9 cellular contexts compared by ENCODE assay signal in the genomic region with DNA sequence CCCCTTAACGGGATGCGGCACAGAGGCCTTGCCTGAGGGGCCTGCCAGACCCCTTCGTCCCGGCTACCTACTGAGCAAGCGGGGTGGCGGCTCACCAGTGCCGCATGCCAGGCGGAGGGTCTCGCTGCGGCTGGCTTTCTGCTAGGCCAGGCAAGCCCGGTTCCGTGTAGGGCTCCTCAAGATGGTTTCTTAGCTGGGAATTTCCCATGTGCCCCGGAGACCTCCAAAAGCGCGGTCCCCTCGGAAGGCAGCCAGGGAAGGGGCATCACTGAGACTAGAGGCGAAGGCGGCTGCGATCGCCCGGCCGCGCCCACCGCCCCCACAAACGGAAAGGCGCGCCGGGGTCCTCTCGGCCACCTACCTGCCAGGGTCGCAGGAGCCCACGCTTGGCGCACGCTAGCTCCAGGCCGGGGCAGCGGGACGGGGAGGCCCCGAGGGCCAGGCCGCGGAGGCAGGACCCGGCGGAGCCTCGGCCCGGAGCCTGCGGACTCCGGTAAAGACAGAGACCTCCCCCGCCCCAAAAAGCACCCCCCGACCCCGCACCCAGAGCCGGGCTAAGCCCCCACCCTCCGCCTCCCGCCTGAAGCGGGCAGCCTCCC. TPM values are rescaled to one million over a fixed set of nuclear protein-coding genes. Genes with fewer than 3 reads are reported as not detected.
DNase-seq lines count a peak whose midpoint lies in the region; ATAC-seq, FAIRE-seq and TF ChIP-seq lines count a peak whose summit lies in the region.
"Had no signal": no experiment of that assay in that cellular context is flagged by ENCODE, and none has a peak within 500 bp of the region (broad histone marks: within the 10 kb centered on the region; RNA-seq: fewer than 3 reads in every experiment).

No MANE protein-coding gene starts in this region.

- peak overlapping the region; percentile 45 to 86 (median 82) for H3K4me3 ChIP-seq in endothelial cell of umbilical vein (replicated peaks in 1 of 3; ENCODE audit: insufficient read depth in 1 of 3, low read depth in 1 of 3, low read length in 3 of 3)

- H3K27me3 ChIP-seq in endothelial cell of umbilical vein (ENCODE audit: control insufficient read depth in 2 of 2, insufficient read depth in 2 of 2, low read length in 2 of 2), result no peaks in the 10 kb centered on the region

- intact Hi-C loops in endothelial cell of umbilical vein (cut with micrococcal nuclease), result loop anchor here (1.0 kb wide), 2 partner anchors 76 to 89 kb away; no protein-coding TSS in a partner anchor

- no peaks in the 10 kb centered on the region for H4K20me1 ChIP-seq in endothelial cell of umbilical vein (replicated peaks; ENCODE audit: control insufficient read depth, extremely low read depth, insufficient read depth, low read length)

- H3K4me2 ChIP-seq in endothelial cell of umbilical vein (ENCODE audit: insufficient read depth, low read length), result peak overlapping the region; percentile 55

- no peak for TF ChIP-seq POLR2A in endothelial cell of umbilical vein (IDR thresholded peaks at IDR 0.05; ENCODE audit: low read depth, low read length)

- DNase-seq in activated gamma-delta T cell treated with Interleukin-2 at 50 U/mL for 16 hours (peak; percentile 14), activated gamma-delta T cell (lab: John Stamatoyannopoulos, UW) (no peak), endothelial cell of umbilical vein (ENCODE audit: low read depth, low spot score) (peak; percentile 38), urothelium cell line (ENCODE audit: low spot score) (no peak), inferior parietal cortex (ENCODE audit: extremely low spot score) (no peak)
- DNase-seq in activated CD4-positive, alpha-beta T cell treated with anti-CD3 and anti-CD28 coated beads, Interleukin-2, amount 10 ng/mL, durations not matched to agents 7 days and 5 days, result no peak
- DNase-seq in natural killer cell treated with Interleukin-12 subunit alpha and Interleukin-12 subunit beta and Interleukin-15 and Interleukin-18, amount 100 ng/mL, for 72 hours (ENCODE audit: low spot score), result no peak

- peak overlapping the region; percentile 64 for H3K27ac ChIP-seq in endothelial cell of umbilical vein (ENCODE audit: insufficient read depth, low read depth, low read length)

- H3K9ac ChIP-seq in endothelial cell of umbilical vein (replicated peaks; ENCODE audit: extremely low read depth, insufficient read depth, low read length), result peak overlapping the region; percentile 67

- H3K9me3 Mint-ChIP-seq in activated CD4-positive, alpha-beta T cell treated with anti-CD3 and anti-CD28 coated beads, Interleukin-2, amount 10 ng/mL, durations not matched to agents 7 days and 5 days, result no peaks in the 10 kb centered on the region
- H3K9me3 Mint-ChIP-seq in natural killer cell treated with Interleukin-12 subunit alpha and Interleukin-12 subunit beta and Interleukin-15 and Interleukin-18, amount 100 ng/mL, for 72 hours, result no peaks in the 10 kb centered on the region

- H3K27ac Mint-ChIP-seq in activated CD4-positive, alpha-beta T cell treated with anti-CD3 and anti-CD28 coated beads, Interleukin-2, amount 10 ng/mL, durations not matched to agents 7 days and 5 days, result peak overlapping the region; percentile 36
- H3K27ac Mint-ChIP-seq in natural killer cell treated with Interleukin-12 subunit alpha and Interleukin-12 subunit beta and Interleukin-15 and Interleukin-18, amount 100 ng/mL, for 72 hours, result peak overlapping the region; percentile 33 to 53

- CTCF ChIA-PET in activated CD4-positive, alpha-beta T cell treated with anti-CD3 and anti-CD28 coated beads, Interleukin-2, amount 10 ng/mL, durations not matched to agents 7 days and 5 days (lab: Charles Lee), result interaction anchor here (0.6 kb wide), 1 partner anchor 43 kb away, joined by 4 read pairs; no protein-coding TSS in a partner anchor
- CTCF ChIA-PET in endothelial cell of umbilical vein (lab: Charles Lee), result interaction anchor here (0.7 to 2.6 kb wide), 11 partner anchors 12 to 128 kb away, joined by 3 to 12 read pairs (median 3); a partner anchor contains a TSS

- H3K27me3 Mint-ChIP-seq in activated CD4-positive, alpha-beta T cell treated with anti-CD3 and anti-CD28 coated beads, Interleukin-2, amount 10 ng/mL, durations not matched to agents 7 days and 5 days, result peaks cover 15% of the 10 kb centered on the region
- H3K27me3 Mint-ChIP-seq in natural killer cell treated with Interleukin-12 subunit alpha and Interleukin-12 subunit beta and Interleukin-15 and Interleukin-18, amount 100 ng/mL, for 72 hours, result peaks cover 3 to 13% of the 10 kb centered on the region in 2 donors

- TF ChIP-seq CTCF in endothelial cell of umbilical vein (IDR thresholded peaks at IDR 0.05; ENCODE audit: extremely low read depth in 1 of 2, insufficient read depth in 1 of 2, low read depth in 1 of 2, low read length in 2 of 2), result no peak

- H3K4me3 Mint-ChIP-seq in activated CD4-positive, alpha-beta T cell treated with anti-CD3 and anti-CD28 coated beads, Interleukin-2, amount 10 ng/mL, durations not matched to agents 7 days and 5 days, result peak overlapping the region; percentile 49
- H3K4me3 Mint-ChIP-seq in natural killer cell treated with Interleukin-12 subunit alpha and Interleukin-12 subunit beta and Interleukin-15 and Interleukin-18, amount 100 ng/mL, for 72 hours, result peak overlapping the region; percentile 70

- no peaks in the 10 kb centered on the region for H3K36me3 ChIP-seq in endothelial cell of umbilical vein (ENCODE audit: control insufficient read depth in 2 of 2, extremely low read depth in 1 of 2, insufficient read depth in 2 of 2, low read length in 2 of 2)

- peak overlapping the region; percentile 68 for H2AFZ ChIP-seq in endothelial cell of umbilical vein (ENCODE audit: low read depth, low read length)

- peaks cover 48% of the 10 kb centered on the region for H3K79me2 ChIP-seq in endothelial cell of umbilical vein (ENCODE audit: control insufficient read depth, insufficient read depth, low read length)

- H3K4me1 ChIP-seq in endothelial cell of umbilical vein (ENCODE audit: control insufficient read depth, extremely low read depth, insufficient read depth, low read length), result peaks cover 5% of the 10 kb centered on the region

- no peaks in the 10 kb centered on the region for H3K9me1 ChIP-seq in endothelial cell of umbilical vein (replicated peaks; ENCODE audit: control insufficient read depth, extremely low read depth, insufficient read depth, low read length)

- no peaks in the 10 kb centered on the region for H3K36me3 Mint-ChIP-seq in activated CD4-positive, alpha-beta T cell treated with anti-CD3 and anti-CD28 coated beads, Interleukin-2, amount 10 ng/mL, durations not matched to agents 7 days and 5 days (ENCODE audit: low read depth)
- H3K36me3 Mint-ChIP-seq in natural killer cell treated with Interleukin-12 subunit alpha and Interleukin-12 subunit beta and Interleukin-15 and Interleukin-18, amount 100 ng/mL, for 72 hours, result no peaks in the 10 kb centered on the region

- dilution Hi-C loops in endothelial cell of umbilical vein (cut with MboI; ENCODE audit: extremely low pct_ligation_motif_present, low sequenced_read_pairs), result no loop called here

- H3K4me1 Mint-ChIP-seq in activated CD4-positive, alpha-beta T cell treated with anti-CD3 and anti-CD28 coated beads, Interleukin-2, amount 10 ng/mL, durations not matched to agents 7 days and 5 days, result peaks cover 48% of the 10 kb centered on the region
- peaks cover 38 to 45% of the 10 kb centered on the region in 2 donors for H3K4me1 Mint-ChIP-seq in natural killer cell treated with Interleukin-12 subunit alpha and Interleukin-12 subunit beta and Interleukin-15 and Interleukin-18, amount 100 ng/mL, for 72 hours (ENCODE audit: low read depth in 2 of 2)

- no TSS peak for BruUV-seq in endothelial cell of umbilical vein (replicated peaks; lab: Mats Ljungman, UMichigan)

- H3K9me3 ChIP-seq in endothelial cell of umbilical vein (replicated peaks; ENCODE audit: control insufficient read depth, insufficient read depth, low read length), result no peaks in the 10 kb centered on the region

- POLR2A ChIA-PET in activated CD4-positive, alpha-beta T cell treated with anti-CD3 and anti-CD28 coated beads, Interleukin-2, amount 10 ng/mL, durations not matched to agents 7 days and 5 days (lab: Charles Lee), result no interaction called here
- POLR2A ChIA-PET in endothelial cell of umbilical vein (lab: Charles Lee), result no interaction called here

- no peak for ATAC-seq in natural killer cell treated with Interleukin-12 subunit alpha and Interleukin-12 subunit beta and Interleukin-15 and Interleukin-18, amount 100 ng/mL, for 72 hours
- ATAC-seq in GM21423 (IDR thresholded peaks at IDR 0.05; ENCODE audit: unreplicated experiment), result no peak

- FAIRE-seq in endothelial cell of umbilical vein (lab: Jason Lieb, UNC), result peak; percentile 18
- FAIRE-seq in urothelium cell line (lab: Jason Lieb, UNC), result no peak
- FAIRE-seq: colon had no signal

TF ChIP-seq in endothelial cell of umbilical vein, 7 proteins besides CTCF, POLR2A, EP300 and RAD21:
- TF ChIP-seq, protein P1, sequence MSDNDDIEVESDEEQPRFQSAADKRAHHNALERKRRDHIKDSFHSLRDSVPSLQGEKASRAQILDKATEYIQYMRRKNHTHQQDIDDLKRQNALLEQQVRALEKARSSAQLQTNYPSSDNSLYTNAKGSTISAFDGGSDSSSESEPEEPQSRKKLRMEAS (IDR thresholded peaks at IDR 0.05; ENCODE audit: insufficient read depth, insufficient read length), result no peak
- TF ChIP-seq GATA2 (IDR thresholded peaks at IDR 0.05; ENCODE audit: insufficient read depth, insufficient read length, low read depth, low read length) (no peak), JUN (IDR thresholded peaks at IDR 0.05; ENCODE audit: borderline replicate concordance, insufficient read depth, insufficient read length, low read depth) (no peak), POLR2AphosphoS5 (IDR thresholded peaks at IDR 0.05; ENCODE audit: insufficient read depth, low read depth, low read length) (no peak), MYC (IDR thresholded peaks at IDR 0.05; ENCODE audit: low read depth, low read length) (no peak), EZH2 (IDR thresholded peaks at IDR 0.05; ENCODE audit: borderline replicate concordance, low read depth, low read length, severe bottlenecking) (no peak)

RNA-seq across cellular contexts. Expression of a gene that starts 23.8 kb away (rescaled TPM):
- total RNA-seq in activated CD4-positive, alpha-beta T cell treated with anti-CD3 and anti-CD28 coated beads, Interleukin-2, amount 10 ng/mL, durations not matched to agents 7 days and 5 days, result 10 to 100 TPM; 19.1 to 21.4 TPM
- total RNA-seq in endothelial cell of umbilical vein, result 63.4 and 63.7 TPM in 2 replicates
- polyA plus RNA-seq in endothelial cell of umbilical vein, result 11.7 and 14.5 TPM in 2 replicates
- 12.0 and 13.6 TPM in 2 replicates for polyA plus RNA-seq in endothelial cell of umbilical vein (2011; cell fraction: cytosol; rRNA removed)
- 129 and 133 TPM in 2 replicates for polyA plus RNA-seq in endothelial cell of umbilical vein (2011; cell fraction: nucleus; rRNA removed)
- 29.6 and 31.0 TPM in 2 replicates for polyA plus RNA-seq in endothelial cell of umbilical vein (2012)
- polyA minus RNA-seq in endothelial cell of umbilical vein, result 35.7 and 65.4 TPM in 2 replicates
- polyA minus RNA-seq in endothelial cell of umbilical vein (2011; cell fraction: cytosol; rRNA and poly(A)+ RNA removed), result 10.4 TPM
- 69.6 and 76.0 TPM in 2 replicates for polyA minus RNA-seq in endothelial cell of umbilical vein (2011; cell fraction: nucleus; rRNA and poly(A)+ RNA removed)
- total RNA-seq in natural killer cell treated with Interleukin-12 subunit alpha and Interleukin-12 subunit beta and Interleukin-15 and Interleukin-18, amount 100 ng/mL, for 72 hours, result 10 to 100 TPM; 52.7 to 62.1 TPM

Comparison
In these comparisons a context has a peak if more than half of its experiments do, and no peak if none do; other contexts are left out.
1. DNase-seq: peak in activated gamma-delta T cell treated with Interleukin-2 at 50 U/mL for 16 hours (single experiment) and endothelial cell of umbilical vein (single experiment); none in activated gamma-delta T cell (single experiment), activated CD4-positive, alpha-beta T cell treated with anti-CD3 and anti-CD28 coated beads, Interleukin-2, amount 10 ng/mL, durations not matched to agents 7 days and 5 days (single experiment), natural killer cell treated with Interleukin-12 subunit alpha and Interleukin-12 subunit beta and Interleukin-15 and Interleukin-18, amount 100 ng/mL, for 72 hours (single experiment), urothelium cell line (single experiment) and inferior parietal cortex (single experiment).